In genomic region chr14:76922599-76922998, GRCh38 we compare ENCODE assay signal across 13 cellular contexts.
DNase-seq lines count a peak whose midpoint lies in the region; ATAC-seq and TF ChIP-seq lines count a peak whose summit lies in the region.
"Had no signal": no experiment of that assay in that cellular context is flagged by ENCODE, and none has a peak within 500 bp of the region (broad histone marks: within the 10 kb centered on the region; RNA-seq: fewer than 3 reads in every experiment).

No MANE protein-coding gene starts in this region.

- peaks cover 52% of the 10 kb centered on the region for H3K4me1 Mint-ChIP-seq in activated CD4-positive, alpha-beta T cell treated with anti-CD3 and anti-CD28 coated beads, Interleukin-2, amount 10 ng/mL, durations not matched to agents 24 days and 14 days
- peaks cover 38% of the 10 kb centered on the region for H3K4me1 Mint-ChIP-seq in T-helper 17 cell

- no peak overlapping the region for H3K4me3 Mint-ChIP-seq in activated CD4-positive, alpha-beta T cell treated with anti-CD3 and anti-CD28 coated beads, Interleukin-2, amount 10 ng/mL, durations not matched to agents 24 days and 14 days
- no peak overlapping the region for H3K4me3 Mint-ChIP-seq in T-helper 17 cell
- H3K4me3 Mint-ChIP-seq: activated CD4-positive, alpha-beta memory T cell treated with anti-CD3 and anti-CD28 coated beads, Interleukin-2, amount 10 ng/mL, durations not matched to agents 7 days and 5 days; activated naive CD8-positive, alpha-beta T cell treated with anti-CD3 and anti-CD28 coated beads for 36 hours had no signal

- H3K27me3 ChIP-seq in hepatocyte (no peaks in the 10 kb centered on the region), smooth muscle cell (ENCODE audit: low read depth) (no peaks in the 10 kb centered on the region)
- H3K27me3 ChIP-seq: upper lobe of right lung had no signal

- intact Hi-C loops in activated CD4-positive, alpha-beta T cell treated with anti-CD3 and anti-CD28 coated beads, Interleukin-2, amount 10 ng/mL, durations not matched to agents 24 days and 14 days (cut with micrococcal nuclease): no loop called here

- H3K36me3 ChIP-seq in hepatocyte (replicated peaks; ENCODE audit: insufficient read depth, low read depth) (no peaks in the 10 kb centered on the region), smooth muscle cell (ENCODE audit: low read depth) (no peaks in the 10 kb centered on the region)
- H3K36me3 ChIP-seq: upper lobe of right lung had no signal

- peak overlapping the region; percentile 71 for H3K27ac Mint-ChIP-seq in activated CD4-positive, alpha-beta T cell treated with anti-CD3 and anti-CD28 coated beads, Interleukin-2, amount 10 ng/mL, durations not matched to agents 24 days and 14 days
- peak overlapping the region; percentile 91 for H3K27ac Mint-ChIP-seq in T-helper 17 cell
- H3K27ac Mint-ChIP-seq: activated CD4-positive, alpha-beta memory T cell treated with anti-CD3 and anti-CD28 coated beads, Interleukin-2, amount 10 ng/mL, durations not matched to agents 7 days and 5 days; activated naive CD8-positive, alpha-beta T cell treated with anti-CD3 and anti-CD28 coated beads for 36 hours had no signal

- H3K4me3 ChIP-seq in hepatocyte (no peak overlapping the region), smooth muscle cell (no peak overlapping the region)
- H3K4me3 ChIP-seq: upper lobe of right lung had no signal

- H3F3A ChIP-seq in smooth muscle cell (ENCODE audit: low read depth): peaks cover 41% of the 10 kb centered on the region

- H3K27me3 Mint-ChIP-seq in activated CD4-positive, alpha-beta T cell treated with anti-CD3 and anti-CD28 coated beads, Interleukin-2, amount 10 ng/mL, durations not matched to agents 24 days and 14 days: no peaks in the 10 kb centered on the region
- no peaks in the 10 kb centered on the region for H3K27me3 Mint-ChIP-seq in T-helper 17 cell
- H3K27me3 Mint-ChIP-seq: activated naive CD8-positive, alpha-beta T cell treated with anti-CD3 and anti-CD28 coated beads for 36 hours had no signal

- TF ChIP-seq CTCF in hepatocyte (IDR thresholded peaks at IDR 0.05; ENCODE audit: poor library complexity) (no peak), smooth muscle cell (IDR thresholded peaks at IDR 0.05; ENCODE audit: borderline replicate concordance, insufficient read depth, poor library complexity, severe bottlenecking) (no peak)

- H3K9ac ChIP-seq in smooth muscle cell (ENCODE audit: low read depth): peak overlapping the region; percentile 74

- H3K4me2 ChIP-seq in hepatocyte: peak overlapping the region; percentile 4
- H3K4me2 ChIP-seq in smooth muscle cell: peak overlapping the region; percentile 71

- H3K9me3 ChIP-seq in T-helper 17 cell (ENCODE audit: control insufficient read depth, low read length, poor library complexity, severe bottlenecking) (no peaks in the 10 kb centered on the region), hepatocyte (ENCODE audit: low read depth) (no peaks in the 10 kb centered on the region), smooth muscle cell (replicated peaks; ENCODE audit: low read depth) (no peaks in the 10 kb centered on the region)
- H3K9me3 ChIP-seq: upper lobe of right lung had no signal

- ATAC-seq in T-helper 17 cell (no peak), GM18870 (IDR thresholded peaks at IDR 0.05; ENCODE audit: unreplicated experiment) (no peak)
- ATAC-seq: right cardiac atrium, upper lobe of right lung had no signal

- 57% methylated on average over 5 of the region's 12 CpGs for WGBS in hepatocyte (ENCODE audit: low lambda C conversion rate, missing lambda C conversion rate)
- 3% methylated on average over 5 of the region's 12 CpGs for WGBS in smooth muscle cell (ENCODE audit: low lambda C conversion rate)

- peaks cover 56% of the 10 kb centered on the region for H3K4me1 ChIP-seq in hepatocyte (ENCODE audit: insufficient read depth)
- H3K4me1 ChIP-seq in smooth muscle cell (ENCODE audit: low read depth): peaks cover 65% of the 10 kb centered on the region

- no peaks in the 10 kb centered on the region for H3K9me2 ChIP-seq in hepatocyte (replicated peaks; ENCODE audit: insufficient read depth)

- H3K9me3 Mint-ChIP-seq in activated CD4-positive, alpha-beta T cell treated with anti-CD3 and anti-CD28 coated beads, Interleukin-2, amount 10 ng/mL, durations not matched to agents 24 days and 14 days: no peaks in the 10 kb centered on the region
- H3K9me3 Mint-ChIP-seq: activated CD4-positive, alpha-beta memory T cell treated with anti-CD3 and anti-CD28 coated beads, Interleukin-2, amount 10 ng/mL, durations not matched to agents 7 days and 5 days; activated naive CD8-positive, alpha-beta T cell treated with anti-CD3 and anti-CD28 coated beads for 36 hours had no signal

- DNase-seq in activated CD4-positive, alpha-beta T cell treated with anti-CD3 and anti-CD28 coated beads, Interleukin-2, amount 10 ng/mL, durations not matched to agents 24 days and 14 days: no peak
- DNase-seq in activated CD4-positive, alpha-beta T cell treated with anti-CD3 and anti-CD28 coated beads, Interleukin-2, amount 50 U/mL, for 1 hour: no peak
- DNase-seq in T-helper 17 cell (no peak), hepatocyte (ENCODE audit: low spot score) (peak; percentile 61), smooth muscle cell (lab: John Stamatoyannopoulos, UW; ENCODE audit: unreplicated experiment) (no peak), NCI-H2196 treated with DMSO at 0.1 percent for 48 hours (lab: John Stamatoyannopoulos, UW; ENCODE audit: unreplicated experiment) (no peak), superior temporal gyrus (ENCODE audit: extremely low spot score) (no peak)
- DNase-seq: activated CD4-positive, alpha-beta memory T cell treated with anti-CD3 and anti-CD28 coated beads, Interleukin-2, amount 10 ng/mL, durations not matched to agents 7 days and 5 days; activated naive CD8-positive, alpha-beta T cell treated with anti-CD3 and anti-CD28 coated beads for 36 hours; effector memory CD4-positive, alpha-beta T cell; upper lobe of right lung had no signal

- no peak overlapping the region for H2AFZ ChIP-seq in hepatocyte
- peak overlapping the region; percentile 67 for H2AFZ ChIP-seq in smooth muscle cell (ENCODE audit: low read depth)

- H3K27ac ChIP-seq in hepatocyte (peak overlapping the region; percentile 98), smooth muscle cell (ENCODE audit: low read depth) (peak overlapping the region; percentile 100)
- H3K27ac ChIP-seq: upper lobe of right lung had no signal

- H3K36me3 Mint-ChIP-seq in activated CD4-positive, alpha-beta T cell treated with anti-CD3 and anti-CD28 coated beads, Interleukin-2, amount 10 ng/mL, durations not matched to agents 24 days and 14 days (ENCODE audit: low read depth): no peaks in the 10 kb centered on the region
- H3K36me3 Mint-ChIP-seq in T-helper 17 cell (ENCODE audit: low read depth): no peaks in the 10 kb centered on the region
- H3K36me3 Mint-ChIP-seq: activated naive CD8-positive, alpha-beta T cell treated with anti-CD3 and anti-CD28 coated beads for 36 hours had no signal

- H4K20me1 ChIP-seq in hepatocyte (ENCODE audit: insufficient read depth, poor library complexity, severe bottlenecking) (no peaks in the 10 kb centered on the region), smooth muscle cell (ENCODE audit: low read depth) (no peaks in the 10 kb centered on the region)

- no peaks in the 10 kb centered on the region for H3K79me2 ChIP-seq in hepatocyte
- no peaks in the 10 kb centered on the region for H3K79me2 ChIP-seq in smooth muscle cell (ENCODE audit: low read depth)
